9 cellular contexts compared by ENCODE assay signal in the genomic region with DNA sequence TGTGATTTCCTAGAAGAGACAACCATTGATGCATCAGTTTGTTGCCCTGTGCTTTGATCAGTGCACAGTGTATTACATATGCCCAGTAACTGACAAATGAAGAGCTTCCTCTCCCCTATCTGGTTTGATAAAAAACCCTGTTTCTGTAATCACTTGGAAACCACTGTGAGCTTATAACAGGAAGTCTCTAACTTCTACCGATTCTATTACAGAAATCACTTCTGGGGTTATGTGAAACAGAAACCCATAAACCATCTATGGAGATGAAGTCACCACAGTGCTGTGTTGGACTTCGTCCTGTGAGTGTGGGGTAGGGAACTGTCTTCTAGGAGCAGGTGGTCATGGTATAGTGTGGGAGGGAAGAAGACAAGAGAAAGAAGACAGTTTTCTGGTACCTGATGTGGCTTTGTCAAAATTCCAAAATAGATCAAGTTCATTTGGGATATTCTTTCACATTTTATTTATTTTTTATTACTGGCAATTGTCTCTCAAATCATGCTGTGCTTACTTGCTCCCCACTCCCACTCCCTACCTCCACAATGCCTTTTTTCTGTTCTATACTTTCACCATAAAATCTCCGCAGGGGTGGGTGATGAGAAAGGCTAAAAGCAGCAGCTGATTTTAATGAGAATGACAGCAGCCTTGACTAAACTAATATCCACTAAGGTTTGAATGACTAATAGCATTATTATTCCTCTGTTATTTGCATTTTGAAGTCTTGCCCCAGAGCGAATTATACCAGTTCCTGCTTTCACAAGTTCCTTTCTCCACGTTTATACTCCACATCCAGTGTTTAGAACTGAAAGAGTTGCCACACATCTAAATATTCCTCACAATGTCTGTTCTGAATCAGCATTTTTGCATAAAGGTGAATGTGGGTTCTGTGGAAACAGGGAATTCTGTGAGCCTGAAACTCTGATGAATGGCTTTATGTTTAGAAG. TPM values are rescaled to one million over a fixed set of nuclear protein-coding genes. Genes with fewer than 3 reads are reported as not detected.
DNase-seq lines count a peak whose midpoint lies in the region; ATAC-seq and TF ChIP-seq lines count a peak whose summit lies in the region.
"Had no signal": no experiment of that assay in that cellular context is flagged by ENCODE, and none has a peak within 500 bp of the region (broad histone marks: within the 10 kb centered on the region; RNA-seq: fewer than 3 reads in every experiment).

No MANE protein-coding gene starts in this region.

- peak overlapping the region; percentile 63 for H3K9ac ChIP-seq in PC-3 (ENCODE audit: low read length)

- BruUV-seq in PC-3 (replicated peaks; lab: Mats Ljungman, UMichigan): TSS peak; percentile 82

- no peaks in the 10 kb centered on the region for H3K9me3 ChIP-seq in PC-3 (ENCODE audit: low read length)
- H3K9me3 ChIP-seq: pancreas had no signal

- H3K27ac ChIP-seq in PC-3 (ENCODE audit: low read length): peak overlapping the region; percentile 91
- H3K27ac ChIP-seq: pancreas had no signal

- CTCF ChIA-PET in PC-3 (lab: Charles Lee): no interaction called here

- H3K9me2 ChIP-seq in PC-3 (replicated peaks; ENCODE audit: low read length): no peaks in the 10 kb centered on the region

- POLR2A ChIA-PET in PC-3 (lab: Charles Lee; ENCODE audit: unreplicated experiment): interaction anchor here (0.6 kb wide), 1 partner anchor 708 kb away, joined by 3 read pairs; no protein-coding TSS in a partner anchor

- ATAC-seq in GM18520 (IDR thresholded peaks at IDR 0.05; ENCODE audit: unreplicated experiment) (peak; percentile 97), HG02870 (IDR thresholded peaks at IDR 0.05; ENCODE audit: unreplicated experiment) (peak; percentile 77), PC-3 (peak; percentile 75), left colon (peak; percentile 76)

- peak overlapping the region; percentile 34 for H3K4me3 ChIP-seq in PC-3 (ENCODE audit: low read length)
- H3K4me3 ChIP-seq: pancreas had no signal

- H2AFZ ChIP-seq in PC-3 (ENCODE audit: low read length): peak overlapping the region; percentile 33

- H3K36me3 ChIP-seq in PC-3 (ENCODE audit: low read depth, low read length): no peaks in the 10 kb centered on the region
- H3K36me3 ChIP-seq: pancreas had no signal

- H3K79me2 ChIP-seq in PC-3 (ENCODE audit: low read length): no peaks in the 10 kb centered on the region

- H3K4me2 ChIP-seq in PC-3 (ENCODE audit: low read length): peak overlapping the region; percentile 78

- H3F3A ChIP-seq in PC-3 (ENCODE audit: low read length, unreplicated experiment): no peaks in the 10 kb centered on the region

- DNase-seq in PC-3 (peak; percentile 92), left colon (no peak), CD1c-positive myeloid dendritic cell (ENCODE audit: extremely low spot score) (no peak), RKO (ENCODE audit: low spot score) (no peak), NCI-H774 (lab: John Stamatoyannopoulos, UW) (no peak)
- no peak for DNase-seq in activated CD4-positive, alpha-beta T cell treated with anti-CD3 and anti-CD28 coated beads, Interleukin-2, amount 50 U/mL, for 48 hours
- DNase-seq: pancreas had no signal

- TF ChIP-seq CTCF in PC-3 (conservative IDR thresholded peaks at IDR 0.05; ENCODE audit: low read depth, low read length): no peak

- peaks cover 69% of the 10 kb centered on the region for H3K4me1 ChIP-seq in PC-3 (ENCODE audit: insufficient read depth, low read length)
- H3K4me1 ChIP-seq: pancreas had no signal

- no peaks in the 10 kb centered on the region for H4K20me1 ChIP-seq in PC-3 (ENCODE audit: low read length)

- intact Hi-C loops in PC-3 (cut with micrococcal nuclease) (loop anchor here (1.0 to 10.0 kb wide), 4 partner anchors 43 to 416 kb away; no protein-coding TSS in a partner anchor), left colon (cut with DNase I, micrococcal nuclease) (no loop called here)

- no peaks in the 10 kb centered on the region for H3K27me3 ChIP-seq in PC-3 (ENCODE audit: low read length)
- H3K27me3 ChIP-seq: pancreas had no signal

RNA-seq across cellular contexts. Expression of a gene that starts 41.7 kb away (rescaled TPM):
- total RNA-seq in PC-3 (2014; rRNA removed) (145 and 201 TPM in 2 replicates), left colon (10 to 100 TPM; 41.8 to 77.8 TPM)
